ENCODE assay signal across 18 cellular contexts in genomic region chr5:151534345-151534744, GRCh38. TPM values are rescaled to one million over a fixed set of nuclear protein-coding genes. Genes with fewer than 3 reads are reported as not detected.
DNase-seq lines count a peak whose midpoint lies in the region; ATAC-seq, FAIRE-seq and TF ChIP-seq lines count a peak whose summit lies in the region.
"Had no signal": no experiment of that assay in that cellular context is flagged by ENCODE, and none has a peak within 500 bp of the region (broad histone marks: within the 10 kb centered on the region; RNA-seq: fewer than 3 reads in every experiment).

No MANE protein-coding gene starts in this region.

- BruUV-seq in IMR-90 (replicated peaks; lab: Mats Ljungman, UMichigan), result no TSS peak
- BruUV-seq in K562 (replicated peaks; lab: Mats Ljungman, UMichigan), result no TSS peak

- peak; percentile 16 for DNase-seq in GM12865 (ENCODE audit: low read depth)
- DNase-seq in IMR-90, result no peak
- no peak for DNase-seq in K562 (ENCODE audit: extremely low read depth in 1 of 4, low spot score in 3 of 4)
- peak; percentile 14 for DNase-seq in left kidney (ENCODE audit: low read depth, low spot score)
- no peak for DNase-seq in HAP-1 (ENCODE audit: low spot score in 2 of 2)
- DNase-seq in central memory CD4-positive, alpha-beta T cell, result no peak
- DNase-seq in activated naive CD4-positive, alpha-beta T cell treated with anti-CD3 and anti-CD28 coated beads for 36 hours, result no peak
- no peak for DNase-seq in GM20000 (ENCODE audit: low spot score)
- DNase-seq: KG1, MG63, NCI-H1092 treated with DMSO at 0.1 percent for 48 hours, NCI-H1694 treated with DMSO at 0.1 percent for 48 hours, NCI-H446 treated with DMSO at 0.1 percent for 48 hours, NCI-H82, Right ventricle myocardium superior had no signal

- no peaks in the 10 kb centered on the region for H3K36me3 Mint-ChIP-seq in activated naive CD4-positive, alpha-beta T cell treated with anti-CD3 and anti-CD28 coated beads for 36 hours (ENCODE audit: low read depth)

- no CpG with 5 or more reads among the region's 11 CpGs for WGBS in IMR-90 (ENCODE audit: extremely low coverage in 2 of 2, insufficient read length in 1 of 2), 2 experiments
- under 1% methylated on average over 11 of the region's 11 CpGs for WGBS in K562 (ENCODE audit: insufficient coverage, low coverage, missing lambda C conversion rate)

- H4K8ac ChIP-seq in IMR-90 (ENCODE audit: low read depth in 2 of 2, low read length in 2 of 2), result no peak overlapping the region

- peak overlapping the region; percentile 58 for H2AK9ac ChIP-seq in IMR-90 (replicated peaks; ENCODE audit: low read depth, low read length, poor library complexity)

- TF ChIP-seq RAD21 in IMR-90 (IDR thresholded peaks at IDR 0.05; ENCODE audit: low read length) (no peak), K562 (CRISPR knock-in tag; conservative IDR thresholded peaks at IDR 0.05 in 1 of 2, IDR thresholded peaks at IDR 0.05 in 1 of 2) (no peak)

- intact Hi-C loops in IMR-90 (cut with micrococcal nuclease) (no loop called here), K562 (cut with micrococcal nuclease) (no loop called here)
- intact Hi-C loops in activated naive CD4-positive, alpha-beta T cell treated with anti-CD3 and anti-CD28 coated beads for 36 hours (cut with micrococcal nuclease), result no loop called here

- H4K5ac ChIP-seq in IMR-90 (ENCODE audit: low read depth, low read length), result no peak overlapping the region

- no peak overlapping the region for H3K23ac ChIP-seq in IMR-90 (ENCODE audit: low read depth, low read length)

- no peak overlapping the region for H3K18ac ChIP-seq in IMR-90 (ENCODE audit: low read depth, low read length)

- no peak overlapping the region for H4K91ac ChIP-seq in IMR-90 (ENCODE audit: insufficient read depth, low read depth, low read length)

- H3K27ac ChIP-seq in IMR-90 (ENCODE audit: insufficient read depth, low read length) (no peak overlapping the region), K562 (ENCODE audit: extremely low read depth, low read depth, low read length) (no peak overlapping the region)

- TF ChIP-seq CTCF in GM12865 (IDR thresholded peaks at IDR 0.05; ENCODE audit: insufficient read depth, low read depth, low read length, missing control alignments) (no peak), IMR-90 (conservative IDR thresholded peaks at IDR 0.05; ENCODE audit: low read depth, low read length) (no peak), K562 (IDR thresholded peaks at IDR 0.05 in 2 of 3, conservative IDR thresholded peaks at IDR 0.05 in 1 of 3; ENCODE audit: insufficient read depth in 2 of 3, low read depth in 1 of 3, low read length in 3 of 3) (no peak), GM20000 (IDR thresholded peaks at IDR 0.05; ENCODE audit: extremely low read depth, missing control alignments) (no peak)

- TF ChIP-seq EP300 in K562 (IDR thresholded peaks at IDR 0.05; ENCODE audit: low read length), result no peak

- in situ Hi-C loops in IMR-90 (cut with MboI; ENCODE audit: low sequenced_read_pairs), result no loop called here
- in situ Hi-C loops in K562 (cut with MboI), result no loop called here
- in situ Hi-C loops in HAP-1 (cut with MboI; ENCODE audit: low sequenced_read_pairs), result no loop called here

- no peak overlapping the region for H3K4me2 ChIP-seq in IMR-90 (ENCODE audit: low read depth, low read length)
- no peak overlapping the region for H3K4me2 ChIP-seq in K562 (ENCODE audit: insufficient read depth, low read length)

- POLR2A ChIA-PET in IMR-90 (lab: Charles Lee; ENCODE audit: unreplicated experiment) (no interaction called here), K562 (lab: Yijun Ruan, JAX) (no interaction called here)

- FAIRE-seq in K562 (lab: Jason Lieb, UNC), result no peak

- H3K9me3 ChIP-seq in IMR-90 (ENCODE audit: control insufficient read depth, insufficient read depth, low read length) (no peaks in the 10 kb centered on the region), K562 (replicated peaks; ENCODE audit: control insufficient read depth, insufficient read depth, low read depth, low read length) (no peaks in the 10 kb centered on the region), HAP-1 (no peaks in the 10 kb centered on the region)
- H3K9me3 ChIP-seq: MG63 had no signal

- H3K9ac ChIP-seq in IMR-90 (ENCODE audit: low read depth, low read length) (no peak overlapping the region), K562 (ENCODE audit: insufficient read depth in 1 of 2, low read depth in 2 of 2, low read length in 2 of 2) (no peak overlapping the region)

- H2BK15ac ChIP-seq in IMR-90 (ENCODE audit: low read depth, low read length), result no peak overlapping the region

- H3K27me3 ChIP-seq in IMR-90 (ENCODE audit: control insufficient read depth, insufficient read depth, low read length), result peaks cover 3% of the 10 kb centered on the region; the same call in 1 of the 2 replicates
- H3K27me3 ChIP-seq in K562 (ENCODE audit: control insufficient read depth in 2 of 2, insufficient read depth in 2 of 2, low read length in 2 of 2), result peaks cover 8 to 21% of the 10 kb centered on the region in 2 experiments; a peak in 2 of 5 replicates
- peaks cover 21% of the 10 kb centered on the region for H3K27me3 ChIP-seq in HAP-1 (ENCODE audit: low read depth)

- no peak overlapping the region for H3K4ac ChIP-seq in IMR-90 (ENCODE audit: low read depth, low read length)

- no peak overlapping the region for H2AK5ac ChIP-seq in IMR-90 (ENCODE audit: low read depth, low read length)

- H3K9me1 ChIP-seq in IMR-90 (ENCODE audit: insufficient read depth, low read length) (no peaks in the 10 kb centered on the region), K562 (ENCODE audit: control insufficient read depth, insufficient read depth, low read length) (no peaks in the 10 kb centered on the region)

- TF ChIP-seq POLR2A in IMR-90 (IDR thresholded peaks at IDR 0.05; ENCODE audit: low read depth, low read length) (no peak), K562 (conservative IDR thresholded peaks at IDR 0.05) (no peak)

- no peak overlapping the region for H2BK20ac ChIP-seq in IMR-90 (ENCODE audit: low read depth, low read length)

- H2AFZ ChIP-seq in IMR-90 (replicated peaks; ENCODE audit: low read length, poor library complexity), result no peak overlapping the region
- H2AFZ ChIP-seq in K562 (ENCODE audit: low read depth, low read length), result no peak overlapping the region

- no peaks in the 10 kb centered on the region for H3K79me2 ChIP-seq in K562 (ENCODE audit: control insufficient read depth, insufficient read depth, low read length)

- dilution Hi-C loops in IMR-90 (cut with HindIII; ENCODE audit: low sequenced_read_pairs, unreplicated experiment), result no loop called here

- H3K4me3 Mint-ChIP-seq in activated naive CD4-positive, alpha-beta T cell treated with anti-CD3 and anti-CD28 coated beads for 36 hours, result no peak overlapping the region

- H3K14ac ChIP-seq in IMR-90 (replicated peaks; ENCODE audit: low read depth, low read length), result no peak overlapping the region

- no peaks in the 10 kb centered on the region for H3K27me3 Mint-ChIP-seq in activated naive CD4-positive, alpha-beta T cell treated with anti-CD3 and anti-CD28 coated beads for 36 hours (ENCODE audit: low read depth)

- no peak overlapping the region for H3K4me3 ChIP-seq in GM12865 (ENCODE audit: low read depth, low read length)
- no peak overlapping the region for H3K4me3 ChIP-seq in IMR-90 (ENCODE audit: insufficient read depth, low read depth, low read length)
- H3K4me3 ChIP-seq in K562, result no peak overlapping the region
- no peak overlapping the region for H3K4me3 ChIP-seq in HAP-1
- H3K4me3 ChIP-seq: MG63 had no signal

- no peaks in the 10 kb centered on the region for H4K20me1 ChIP-seq in IMR-90 (ENCODE audit: insufficient read depth, low read length)
- H4K20me1 ChIP-seq in K562 (replicated peaks; ENCODE audit: control insufficient read depth, insufficient read depth, low read length), result no peaks in the 10 kb centered on the region; the same call in 1 of the 2 replicates

- H3K36me3 ChIP-seq in IMR-90 (ENCODE audit: control insufficient read depth, insufficient read depth, low read length) (no peaks in the 10 kb centered on the region), K562 (ENCODE audit: control insufficient read depth, insufficient read depth, low read length) (no peaks in the 10 kb centered on the region), HAP-1 (replicated peaks) (no peaks in the 10 kb centered on the region)
- H3K36me3 ChIP-seq: MG63 had no signal

- H3K79me1 ChIP-seq in IMR-90 (ENCODE audit: low read depth in 1 of 2, low read length in 2 of 2), result no peaks in the 10 kb centered on the region

- no peak overlapping the region for H2BK5ac ChIP-seq in IMR-90 (ENCODE audit: low read depth, low read length, poor library complexity, severe bottlenecking)

- H3K56ac ChIP-seq in IMR-90 (ENCODE audit: extremely low read depth, insufficient read depth, low read length), result no peak overlapping the region

- CTCF ChIA-PET in IMR-90 (lab: Yijun Ruan, JAX) (interaction anchor here (1.2 kb wide), 1 partner anchor 11 kb away, joined by 7 read pairs; no protein-coding TSS in a partner anchor), K562 (lab: Yijun Ruan, JAX; ENCODE audit: low intra/inter-chr PET ratio) (no interaction called here)
- CTCF ChIA-PET in activated naive CD4-positive, alpha-beta T cell treated with anti-CD3 and anti-CD28 coated beads for 36 hours (lab: Charles Lee), result no interaction called here

- no peak overlapping the region for H3K27ac Mint-ChIP-seq in activated naive CD4-positive, alpha-beta T cell treated with anti-CD3 and anti-CD28 coated beads for 36 hours

- ATAC-seq in IMR-90 (ENCODE audit: low read depth) (no peak), K562 (no peak)
- ATAC-seq: Panc1, SK-N-SH treated with all-trans-retinoic acid at 6 μM for 48 hours had no signal

- H3K4me1 ChIP-seq in IMR-90 (ENCODE audit: control insufficient read depth, insufficient read depth, low read length) (no peaks in the 10 kb centered on the region), K562 (replicated peaks in 1 of 2; ENCODE audit: control insufficient read depth in 2 of 2, insufficient read depth in 2 of 2, low read length in 2 of 2) (no peaks in the 10 kb centered on the region; a peak in 1 of 5 replicates), HAP-1 (no peaks in the 10 kb centered on the region)

- H3K9me3 Mint-ChIP-seq in activated naive CD4-positive, alpha-beta T cell treated with anti-CD3 and anti-CD28 coated beads for 36 hours, result no peaks in the 10 kb centered on the region

- H2BK120ac ChIP-seq in IMR-90 (ENCODE audit: low read depth, low read length), result no peak overlapping the region

- no peaks in the 10 kb centered on the region for H3K4me1 Mint-ChIP-seq in activated naive CD4-positive, alpha-beta T cell treated with anti-CD3 and anti-CD28 coated beads for 36 hours (ENCODE audit: low read depth)

RNA-seq across cellular contexts. Expression of gene FAT2, which starts 56.8 kb away (rescaled TPM):
- total RNA-seq in IMR-90 (2012; rRNA removed), result under 0.01 TPM in 2 replicates
- 0.03 and 0.06 TPM in 2 replicates for polyA plus RNA-seq in IMR-90 (2012; rRNA removed)
- polyA plus RNA-seq in IMR-90 (2012; cell fraction: cytosol; rRNA removed), result 0.02 and 0.03 TPM in 2 replicates
- 0.05 and 0.07 TPM in 2 replicates for polyA plus RNA-seq in IMR-90 (2012; cell fraction: nucleus; rRNA removed; ENCODE audit: low replicate concordance)
- total RNA-seq in K562 (2011; cell fraction: chromatin; rRNA removed; ENCODE audit: low replicate concordance), result not detected in 2 replicates
- not detected in 2 replicates for total RNA-seq in K562 (2011; cell fraction: nucleolus; rRNA removed)
- under 0.01 TPM in 1 of 2 replicates, not detected in the other for total RNA-seq in K562 (2011; cell fraction: nucleoplasm; rRNA removed)
- not detected in 2 replicates for total RNA-seq in K562 (2014; rRNA removed)
- not detected in 2 replicates for total RNA-seq in K562 (2014; rRNA removed; fragmentation: Illumina TruSeq; extraction: Trizol)
- not detected in 2 replicates for total RNA-seq in K562 (2015; rRNA removed; fragmentation: Illumina TruSeq; extraction: Trizol)
- not detected in 2 replicates for total RNA-seq in K562 (2021)
- not detected in 2 replicates for polyA plus RNA-seq in K562 (2011; rRNA removed)
- polyA plus RNA-seq in K562 (2011; cell fraction: cytosol; rRNA removed), result not detected in 2 replicates
- not detected in 2 replicates for polyA plus RNA-seq in K562 (2011; cell fraction: nucleus; rRNA removed)
- 0.06 and 0.07 TPM in 2 replicates for polyA plus RNA-seq in K562 (2012)
- not detected in 2 replicates for polyA plus RNA-seq in K562 (2014; fragmentation: Illumina TruSeq; extraction: Trizol)
- polyA plus RNA-seq in K562 (2014; fragmentation: Nextera tagmentation; extraction: Ambion mirVana), result not detected
- polyA plus RNA-seq in K562 (2014; rRNA removed), result not detected in 2 replicates
- polyA minus RNA-seq in K562 (2011; rRNA and poly(A)+ RNA removed), result not detected in 2 replicates
- polyA minus RNA-seq in K562 (2011; cell fraction: cytosol; rRNA and poly(A)+ RNA removed), result not detected in 2 replicates
- polyA minus RNA-seq in K562 (2011; cell fraction: nucleus; rRNA and poly(A)+ RNA removed), result not detected in 2 replicates
- not detected for total RNA-seq in activated naive CD4-positive, alpha-beta T cell treated with anti-CD3 and anti-CD28 coated beads for 36 hours
- total RNA-seq: Right ventricle myocardium superior had no signal
- polyA plus RNA-seq: BJ had no signal

Comparison
In these comparisons a context has a peak if more than half of its experiments do, and no peak if none do; other contexts are left out.
1. DNase-seq: peak in GM12865 (single experiment) and left kidney (single experiment); none in IMR-90 (single experiment), K562 (0 of 4), HAP-1 (0 of 2), central memory CD4-positive, alpha-beta T cell (single experiment), activated naive CD4-positive, alpha-beta T cell treated with anti-CD3 and anti-CD28 coated beads for 36 hours (single experiment) and GM20000 (single experiment).